8 cellular contexts compared by ENCODE assay signal in genomic region chr1:246564839-246565750, GRCh38. TPM values are rescaled to one million over a fixed set of nuclear protein-coding genes. Genes with fewer than 3 reads are reported as not detected.
DNase-seq lines count a peak whose midpoint lies in the region; ATAC-seq and TF ChIP-seq lines count a peak whose summit lies in the region.

No MANE protein-coding gene starts in this region.

- peak overlapping the region; percentile 42 for H2AFZ ChIP-seq in hepatocyte

- H3K4me3 ChIP-seq in WERI-Rb-1 (ENCODE audit: low read depth, low read length) (peak overlapping the region; percentile 86), hepatocyte (peak overlapping the region; percentile 44)

- peaks cover 31% of the 10 kb centered on the region for H3K36me3 ChIP-seq in WERI-Rb-1
- no peaks in the 10 kb centered on the region for H3K36me3 ChIP-seq in hepatocyte (replicated peaks; ENCODE audit: insufficient read depth, low read depth)

- DNase-seq in SIG-M5 treated with dmso at 0.1 percent for 504 hours (lab: John Stamatoyannopoulos, UW; ENCODE audit: unreplicated experiment) (peak; percentile 55), SIG-M5 (lab: John Stamatoyannopoulos, UW) (no peak), WERI-Rb-1 (no peak), hepatocyte (ENCODE audit: low spot score) (no peak), cerebellar cortex (ENCODE audit: low spot score) (no peak), SHP77 (lab: John Stamatoyannopoulos, UW) (no peak)
- peak; percentile 20 for DNase-seq in stimulated activated naive CD8-positive, alpha-beta T cell treated with anti-CD3 and anti-CD28 coated beads, Interleukin-15, Interleukin-2, amounts not matched to agents 100 U/mL and 50 U/mL, for 24 hours

- ATAC-seq in stimulated activated naive CD8-positive, alpha-beta T cell treated with anti-CD3 and anti-CD28 coated beads, Interleukin-15, Interleukin-2, amounts not matched to agents 100 U/mL and 50 U/mL, for 24 hours: no peak
- ATAC-seq in HG02884 (IDR thresholded peaks at IDR 0.05; ENCODE audit: unreplicated experiment): no peak

- peaks cover 14% of the 10 kb centered on the region for H3K4me1 ChIP-seq in hepatocyte (ENCODE audit: insufficient read depth)

- H3K9me3 ChIP-seq in WERI-Rb-1 (ENCODE audit: severe bottlenecking) (no peaks in the 10 kb centered on the region), hepatocyte (ENCODE audit: low read depth) (no peaks in the 10 kb centered on the region)

- peaks cover 55% of the 10 kb centered on the region for H3K79me2 ChIP-seq in hepatocyte

- H3K27ac ChIP-seq in WERI-Rb-1: peak overlapping the region; percentile 51
- H3K27ac ChIP-seq in hepatocyte: peak overlapping the region; percentile 54

- TF ChIP-seq CTCF in WERI-Rb-1 (IDR thresholded peaks at IDR 0.05; ENCODE audit: low read depth, low read length) (no peak), hepatocyte (IDR thresholded peaks at IDR 0.05; ENCODE audit: poor library complexity) (no peak)

- peak overlapping the region; percentile 87 for H3K4me2 ChIP-seq in hepatocyte

- H3K27me3 ChIP-seq in WERI-Rb-1 (ENCODE audit: insufficient read depth, low read depth, severe bottlenecking): no peaks in the 10 kb centered on the region
- no peaks in the 10 kb centered on the region for H3K27me3 ChIP-seq in hepatocyte

- WGBS in hepatocyte (ENCODE audit: low lambda C conversion rate, missing lambda C conversion rate): 48% methylated on average over 33 of the region's 33 CpGs

- H3K9me2 ChIP-seq in hepatocyte (replicated peaks; ENCODE audit: insufficient read depth): no peaks in the 10 kb centered on the region

- H4K20me1 ChIP-seq in hepatocyte (ENCODE audit: insufficient read depth, poor library complexity, severe bottlenecking): no peaks in the 10 kb centered on the region

RNA-seq across cellular contexts. Expression of gene TFB2M, which starts 1.0 kb away (rescaled TPM):
- total RNA-seq in hepatocyte: 16.3 and 17.9 TPM in 2 replicates
- 13.2 and 14.2 TPM in 2 replicates for polyA plus RNA-seq in hepatocyte

RNA-seq across cellular contexts. Expression of gene CNST, which starts 1.2 kb away (rescaled TPM):
- total RNA-seq in hepatocyte: 16.2 and 16.4 TPM in 2 replicates
- 6.1 and 7.1 TPM in 2 replicates for polyA plus RNA-seq in hepatocyte

RNA-seq across cellular contexts. Expression of gene SMYD3, which starts 58.0 kb away (rescaled TPM):
- total RNA-seq in hepatocyte: 25.2 and 30.8 TPM in 2 replicates
- 48.3 and 68.5 TPM in 2 replicates for polyA plus RNA-seq in hepatocyte

Comparison
In these comparisons a context has a peak if more than half of its experiments do, and no peak if none do; other contexts are left out.
1. DNase-seq: peak in SIG-M5 treated with dmso at 0.1 percent for 504 hours (single experiment) and stimulated activated naive CD8-positive, alpha-beta T cell treated with anti-CD3 and anti-CD28 coated beads, Interleukin-15, Interleukin-2, amounts not matched to agents 100 U/mL and 50 U/mL, for 24 hours (single experiment); none in SIG-M5 (single experiment), WERI-Rb-1 (single experiment), hepatocyte (single experiment), cerebellar cortex (single experiment) and SHP77 (0 of 2).